ENCODE assay signal across 9 cellular contexts in the genomic region with DNA sequence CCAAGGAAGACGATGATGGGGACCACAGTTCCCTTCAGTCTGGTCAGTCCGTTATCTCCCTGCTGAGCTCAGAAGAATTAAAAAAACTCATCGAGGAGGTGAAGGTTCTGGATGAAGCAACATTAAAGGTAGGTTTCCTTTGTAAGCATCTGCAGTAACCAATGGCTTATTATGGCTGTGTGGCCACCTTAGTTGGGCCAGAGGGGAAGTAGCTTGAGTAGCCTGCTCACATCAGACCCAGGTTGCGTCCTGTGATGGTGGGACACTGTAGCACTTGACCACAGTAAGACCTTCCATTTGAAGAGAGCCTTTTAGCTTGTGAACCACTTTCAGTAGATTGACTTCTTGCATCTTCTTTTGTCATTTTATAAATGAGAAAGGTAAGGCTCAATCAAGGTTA. TPM values are rescaled to one million over a fixed set of nuclear protein-coding genes. Genes with fewer than 3 reads are reported as not detected.
A peak's percentile ranks its signal among the peaks of the same experiment; 100 is the strongest.
DNase-seq lines count a peak whose midpoint lies in the region; ATAC-seq, FAIRE-seq and TF ChIP-seq lines count a peak whose summit lies in the region.
"Had no signal": no experiment of that assay in that cellular context is flagged by ENCODE, and none has a peak within 500 bp of the region (broad histone marks: within the 10 kb centered on the region; RNA-seq: fewer than 3 reads in every experiment).

No MANE protein-coding gene starts in this region.

- FAIRE-seq in GM12891 (lab: Jason Lieb, UNC), result no peak

- peaks cover 56 to 86% (median 63%) of the 10 kb centered on the region in 3 donors for H3K4me1 Mint-ChIP-seq in T-cell
- H3K4me1 Mint-ChIP-seq in naive thymus-derived CD8-positive, alpha-beta T cell, result peaks cover 41 to 83% (median 63%) of the 10 kb centered on the region in 4 donors

- no peaks in the 10 kb centered on the region for H3K27me3 Mint-ChIP-seq in T-cell
- H3K27me3 Mint-ChIP-seq in naive thymus-derived CD8-positive, alpha-beta T cell, result no peaks in the 10 kb centered on the region

- intact Hi-C loops in cardiac septum (cut with DNase I), result no loop called here

- peak overlapping the region; percentile 100 for H3K27ac Mint-ChIP-seq in T-cell
- H3K27ac Mint-ChIP-seq in naive thymus-derived CD8-positive, alpha-beta T cell, result peak overlapping the region; percentile 92 to 100 (median 97)

- POLR2A ChIA-PET in T-cell (lab: Charles Lee), result interaction anchor here (0.5 to 1.3 kb wide), 5 partner anchors 10 to 15 kb away, joined by 3 to 5 read pairs (median 3); no protein-coding TSS in a partner anchor
- POLR2A ChIA-PET in naive thymus-derived CD8-positive, alpha-beta T cell (lab: Charles Lee), result interaction anchor here (1.3 to 16.9 kb wide), 9 partner anchors 4 to 106 kb away, joined by 4 to 491 read pairs (median 13); a partner anchor contains a TSS

- H3K36me3 Mint-ChIP-seq in T-cell, result peaks cover 92% of the 10 kb centered on the region
- peaks cover 68 to 94% (median 87%) of the 10 kb centered on the region in 3 donors for H3K36me3 Mint-ChIP-seq in naive thymus-derived CD8-positive, alpha-beta T cell

- no peak for DNase-seq in GM12891 (ENCODE audit: insufficient read length, low spot score)
- no peak for DNase-seq in T-cell
- no peak for DNase-seq in naive thymus-derived CD8-positive, alpha-beta T cell
- no peak for DNase-seq in NCI-H345 (lab: John Stamatoyannopoulos, UW)
- no peak for DNase-seq in GM03348 (ENCODE audit: low spot score)
- no peak for DNase-seq in cardiac septum (ENCODE audit: low spot score)
- DNase-seq in NCI-H446 (lab: John Stamatoyannopoulos, UW), result no peak
- DNase-seq: SJCRH30 had no signal

- CTCF ChIA-PET in T-cell (lab: Charles Lee), result interaction anchor here (1.2 to 1.7 kb wide), 2 partner anchors 35 to 36 kb away, joined by 3 to 10 read pairs; no protein-coding TSS in a partner anchor

- H3K4me3 Mint-ChIP-seq in T-cell, result peak overlapping the region; percentile 95 to 100 (median 100)
- H3K4me3 Mint-ChIP-seq in naive thymus-derived CD8-positive, alpha-beta T cell, result peak overlapping the region; percentile 96 to 100 (median 100)

- no peaks in the 10 kb centered on the region for H3K9me3 Mint-ChIP-seq in T-cell
- H3K9me3 Mint-ChIP-seq in naive thymus-derived CD8-positive, alpha-beta T cell, result no peaks in the 10 kb centered on the region

- no peak for TF ChIP-seq POLR2A in GM12891 (IDR thresholded peaks at IDR 0.05; ENCODE audit: low read depth, low read length)

- ATAC-seq in GM21529 (IDR thresholded peaks at IDR 0.05; ENCODE audit: unreplicated experiment) (peak; percentile 9), T-cell (replicated peaks in 1 of 4) (no peak)
- ATAC-seq in naive thymus-derived CD8-positive, alpha-beta T cell, result no peak

TF ChIP-seq in GM12891, 5 proteins besides CTCF, POLR2A, EP300 and RAD21:
- no peak for TF ChIP-seq POU2F2 (IDR thresholded peaks at IDR 0.05; ENCODE audit: low read depth, low read length)
- peak; percentile 51 for TF ChIP-seq SPI1 (IDR thresholded peaks at IDR 0.05; ENCODE audit: low read depth, low read length)

RNA-seq across cellular contexts. Expression of a gene that starts 22.6 kb away (rescaled TPM):
- 1.8 TPM for polyA plus RNA-seq in GM12891 (2012; ENCODE audit: low read depth, missing spikeins)
- total RNA-seq in T-cell (1 to 10 TPM; 5.8 to 8.5 (median 7.3) TPM), cardiac septum (1.3 TPM)
- total RNA-seq in naive thymus-derived CD8-positive, alpha-beta T cell, result 10 to 100 TPM; 10.8 to 12.8 TPM
- 1 to 10 TPM; 3.8 to 6.9 (median 4.5) TPM for polyA plus RNA-seq in naive thymus-derived CD8-positive, alpha-beta T cell
